In the genomic region with DNA sequence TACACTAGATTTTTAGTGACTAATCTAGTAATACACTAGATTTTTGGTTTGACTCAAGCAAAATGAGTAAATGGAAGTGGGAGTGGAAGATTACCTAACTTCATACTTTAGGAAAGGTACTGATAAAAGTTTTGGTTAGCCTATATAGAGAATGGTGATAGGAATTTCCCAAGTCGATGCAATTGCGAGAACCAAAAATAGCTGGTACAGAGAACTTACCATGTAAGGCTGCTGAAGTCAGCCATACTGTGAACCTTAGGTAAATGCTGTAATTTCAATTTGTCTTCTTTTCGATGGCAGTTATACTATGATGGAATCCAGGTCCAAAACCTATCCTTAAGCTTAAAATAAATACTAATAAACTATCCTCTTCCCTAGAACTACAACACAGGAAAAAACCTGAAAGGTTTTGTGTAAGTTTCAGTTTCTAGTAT, we compare ENCODE assay signal across 1 cellular context.
A peak's percentile ranks its signal among the peaks of the same experiment; 100 is the strongest.
TF ChIP-seq lines count a peak whose summit lies in the region.

No MANE protein-coding gene starts in this region.

TF ChIP-seq in K562, 482 proteins besides CTCF, POLR2A, EP300 and RAD21 (continued from another document):
- TF ChIP-seq NBN (IDR thresholded peaks at IDR 0.05; ENCODE audit: low read depth) (no peak), POLR2H (tag; IDR thresholded peaks at IDR 0.05; ENCODE audit: low read depth) (no peak), ZNF263 (CRISPR knock-in tag; IDR thresholded peaks at IDR 0.05; ENCODE audit: borderline replicate concordance) (no peak), ZNF507 (tag; conservative IDR thresholded peaks at IDR 0.05) (no peak), MAFG (tag; conservative IDR thresholded peaks at IDR 0.05) (no peak), ZNF584 (CRISPR knock-in tag; IDR thresholded peaks at IDR 0.05; ENCODE audit: low read depth) (0 out of 2 replicates have a peak, but pooled peaks have one; percentile 12), ZFP1 (CRISPR knock-in tag; IDR thresholded peaks at IDR 0.05) (no peak), BMI1 (IDR thresholded peaks at IDR 0.05; ENCODE audit: low read length) (no peak), IRF2 (CRISPR knock-in tag; IDR thresholded peaks at IDR 0.05) (no peak), TRIM28 (IDR thresholded peaks at IDR 0.05) (no peak), CREB1 (IDR thresholded peaks at IDR 0.05) (no peak), CREB1 (CRISPR knock-in tag; IDR thresholded peaks at IDR 0.05) (no peak), FUS (optimal IDR thresholded peaks at IDR 0.05; ENCODE audit: low read depth, low read length) (peak; percentile 77), NFIX (CRISPR knock-in tag; IDR thresholded peaks at IDR 0.05; ENCODE audit: low read depth) (no peak), ZNF347 (CRISPR knock-in tag; IDR thresholded peaks at IDR 0.05; ENCODE audit: low read depth) (no peak), RBFOX2 (IDR thresholded peaks at IDR 0.05; ENCODE audit: low read depth, low read length) (0 out of 2 replicates have a peak, but pooled peaks have one; percentile 22), ERF (CRISPR knock-in tag; IDR thresholded peaks at IDR 0.05) (peak; percentile 30; the same call in 1 of the 2 replicates), MLX (CRISPR knock-in tag; conservative IDR thresholded peaks at IDR 0.05) (no peak), MAFK (IDR thresholded peaks at IDR 0.05; ENCODE audit: low read length) (no peak), ZNF695 (CRISPR knock-in tag; IDR thresholded peaks at IDR 0.05) (no peak; the same call in 1 of the 2 replicates), ETV6 (IDR thresholded peaks at IDR 0.05; ENCODE audit: borderline replicate concordance in 1 of 2, low read depth in 2 of 2, low read length in 1 of 2) (no peak), ETV6 (CRISPR knock-in tag; IDR thresholded peaks at IDR 0.05; ENCODE audit: borderline replicate concordance) (no peak), BACH1 (tag; IDR thresholded peaks at IDR 0.05) (peak; percentile 19; the same call in 1 of the 2 replicates), ZC3H4 (CRISPR knock-in tag; IDR thresholded peaks at IDR 0.05; ENCODE audit: borderline replicate concordance) (no peak), RB1 (IDR thresholded peaks at IDR 0.05; ENCODE audit: low read depth) (no peak), ETV5 (CRISPR knock-in tag; IDR thresholded peaks at IDR 0.05; ENCODE audit: low read depth) (no peak), KDM5B (IDR thresholded peaks at IDR 0.05; ENCODE audit: insufficient replicate concordance, low read depth, low read length) (peak; percentile 35), HMG20B (CRISPR knock-in tag; IDR thresholded peaks at IDR 0.05) (no peak), ZNF780A (CRISPR knock-in tag; IDR thresholded peaks at IDR 0.05) (0 out of 2 replicates have a peak, but pooled peaks have one; percentile 61), LEF1 (IDR thresholded peaks at IDR 0.05) (no peak), SIRT6 (IDR thresholded peaks at IDR 0.05; ENCODE audit: low read depth, low read length) (no peak), NCOA4 (IDR thresholded peaks at IDR 0.05; ENCODE audit: partially characterized antibody) (no peak), FOXM1 (IDR thresholded peaks at IDR 0.05; ENCODE audit: low read depth) (no peak), FOXM1 (CRISPR knock-in tag; IDR thresholded peaks at IDR 0.05; ENCODE audit: low read depth) (no peak), HMG20A (CRISPR knock-in tag; conservative IDR thresholded peaks at IDR 0.05) (no peak), XRCC3 (IDR thresholded peaks at IDR 0.05) (no peak), CBFA2T3 (IDR thresholded peaks at IDR 0.05) (no peak), ZNF316 (IDR thresholded peaks at IDR 0.05) (no peak), ZNF197 (CRISPR knock-in tag; IDR thresholded peaks at IDR 0.05; ENCODE audit: low read depth) (no peak), TSC22D4 (tag; IDR thresholded peaks at IDR 0.05) (no peak), PML (IDR thresholded peaks at IDR 0.05; ENCODE audit: low read length) (peak; percentile 44; the same call in 1 of the 2 replicates), ZNF274 (IDR thresholded peaks at IDR 0.05; ENCODE audit: borderline replicate concordance, low read depth, low read length) (no peak), MYNN (IDR thresholded peaks at IDR 0.05) (no peak; the same call in 1 of the 2 replicates), MYNN (CRISPR knock-in tag; IDR thresholded peaks at IDR 0.05) (no peak), RFX7 (CRISPR knock-in tag; IDR thresholded peaks at IDR 0.05) (no peak; the same call in 1 of the 2 replicates), SRSF7 (optimal IDR thresholded peaks at IDR 0.05; ENCODE audit: low read depth, low read length) (no peak), ESRRA (IDR thresholded peaks at IDR 0.05; ENCODE audit: borderline replicate concordance, low read depth) (no peak), TCFL5 (CRISPR knock-in tag; conservative IDR thresholded peaks at IDR 0.05) (no peak), DNMT1 (IDR thresholded peaks at IDR 0.05) (no peak), NFE2 (IDR thresholded peaks at IDR 0.05; ENCODE audit: low read depth) (no peak), POLR2AphosphoS2 (IDR thresholded peaks at IDR 0.05; ENCODE audit: low read length) (peak; percentile 12; the same call in 1 of the 2 replicates), HNRNPK (IDR thresholded peaks at IDR 0.05; ENCODE audit: low read depth, low read length, poor library complexity, severe bottlenecking) (no peak)
- TF ChIP-seq, protein P1, sequence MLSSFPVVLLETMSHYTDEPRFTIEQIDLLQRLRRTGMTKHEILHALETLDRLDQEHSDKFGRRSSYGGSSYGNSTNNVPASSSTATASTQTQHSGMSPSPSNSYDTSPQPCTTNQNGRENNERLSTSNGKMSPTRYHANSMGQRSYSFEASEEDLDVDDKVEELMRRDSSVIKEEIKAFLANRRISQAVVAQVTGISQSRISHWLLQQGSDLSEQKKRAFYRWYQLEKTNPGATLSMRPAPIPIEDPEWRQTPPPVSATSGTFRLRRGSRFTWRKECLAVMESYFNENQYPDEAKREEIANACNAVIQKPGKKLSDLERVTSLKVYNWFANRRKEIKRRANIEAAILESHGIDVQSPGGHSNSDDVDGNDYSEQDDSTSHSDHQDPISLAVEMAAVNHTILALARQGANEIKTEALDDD (IDR thresholded peaks at IDR 0.05) = peak; percentile 59
- TF ChIP-seq, protein P2, sequence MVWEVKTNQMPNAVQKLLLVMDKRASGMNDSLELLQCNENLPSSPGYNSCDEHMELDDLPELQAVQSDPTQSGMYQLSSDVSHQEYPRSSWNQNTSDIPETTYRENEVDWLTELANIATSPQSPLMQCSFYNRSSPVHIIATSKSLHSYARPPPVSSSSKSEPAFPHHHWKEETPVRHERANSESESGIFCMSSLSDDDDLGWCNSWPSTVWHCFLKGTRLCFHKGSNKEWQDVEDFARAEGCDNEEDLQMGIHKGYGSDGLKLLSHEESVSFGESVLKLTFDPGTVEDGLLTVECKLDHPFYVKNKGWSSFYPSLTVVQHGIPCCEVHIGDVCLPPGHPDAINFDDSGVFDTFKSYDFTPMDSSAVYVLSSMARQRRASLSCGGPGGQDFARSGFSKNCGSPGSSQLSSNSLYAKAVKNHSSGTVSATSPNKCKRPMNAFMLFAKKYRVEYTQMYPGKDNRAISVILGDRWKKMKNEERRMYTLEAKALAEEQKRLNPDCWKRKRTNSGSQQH (CRISPR knock-in tag; IDR thresholded peaks at IDR 0.05) = no peak
- TF ChIP-seq, protein P3, sequence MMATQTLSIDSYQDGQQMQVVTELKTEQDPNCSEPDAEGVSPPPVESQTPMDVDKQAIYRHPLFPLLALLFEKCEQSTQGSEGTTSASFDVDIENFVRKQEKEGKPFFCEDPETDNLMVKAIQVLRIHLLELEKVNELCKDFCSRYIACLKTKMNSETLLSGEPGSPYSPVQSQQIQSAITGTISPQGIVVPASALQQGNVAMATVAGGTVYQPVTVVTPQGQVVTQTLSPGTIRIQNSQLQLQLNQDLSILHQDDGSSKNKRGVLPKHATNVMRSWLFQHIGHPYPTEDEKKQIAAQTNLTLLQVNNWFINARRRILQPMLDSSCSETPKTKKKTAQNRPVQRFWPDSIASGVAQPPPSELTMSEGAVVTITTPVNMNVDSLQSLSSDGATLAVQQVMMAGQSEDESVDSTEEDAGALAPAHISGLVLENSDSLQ (IDR thresholded peaks at IDR 0.05) = no peak
- TF ChIP-seq, protein P4, sequence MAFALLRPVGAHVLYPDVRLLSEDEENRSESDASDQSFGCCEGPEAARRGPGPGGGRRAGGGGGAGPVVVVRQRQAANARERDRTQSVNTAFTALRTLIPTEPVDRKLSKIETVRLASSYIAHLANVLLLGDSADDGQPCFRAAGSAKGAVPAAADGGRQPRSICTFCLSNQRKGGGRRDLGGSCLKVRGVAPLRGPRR (CRISPR knock-in tag; IDR thresholded peaks at IDR 0.05) = no peak
- TF ChIP-seq, protein P5, sequence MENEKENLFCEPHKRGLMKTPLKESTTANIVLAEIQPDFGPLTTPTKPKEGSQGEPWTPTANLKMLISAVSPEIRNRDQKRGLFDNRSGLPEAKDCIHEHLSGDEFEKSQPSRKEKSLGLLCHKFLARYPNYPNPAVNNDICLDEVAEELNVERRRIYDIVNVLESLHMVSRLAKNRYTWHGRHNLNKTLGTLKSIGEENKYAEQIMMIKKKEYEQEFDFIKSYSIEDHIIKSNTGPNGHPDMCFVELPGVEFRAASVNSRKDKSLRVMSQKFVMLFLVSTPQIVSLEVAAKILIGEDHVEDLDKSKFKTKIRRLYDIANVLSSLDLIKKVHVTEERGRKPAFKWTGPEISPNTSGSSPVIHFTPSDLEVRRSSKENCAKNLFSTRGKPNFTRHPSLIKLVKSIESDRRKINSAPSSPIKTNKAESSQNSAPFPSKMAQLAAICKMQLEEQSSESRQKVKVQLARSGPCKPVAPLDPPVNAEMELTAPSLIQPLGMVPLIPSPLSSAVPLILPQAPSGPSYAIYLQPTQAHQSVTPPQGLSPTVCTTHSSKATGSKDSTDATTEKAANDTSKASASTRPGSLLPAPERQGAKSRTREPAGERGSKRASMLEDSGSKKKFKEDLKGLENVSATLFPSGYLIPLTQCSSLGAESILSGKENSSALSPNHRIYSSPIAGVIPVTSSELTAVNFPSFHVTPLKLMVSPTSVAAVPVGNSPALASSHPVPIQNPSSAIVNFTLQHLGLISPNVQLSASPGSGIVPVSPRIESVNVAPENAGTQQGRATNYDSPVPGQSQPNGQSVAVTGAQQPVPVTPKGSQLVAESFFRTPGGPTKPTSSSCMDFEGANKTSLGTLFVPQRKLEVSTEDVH (IDR thresholded peaks at IDR 0.05; ENCODE audit: low read depth, partially characterized antibody) = peak; percentile 65
- TF ChIP-seq, protein P6, sequence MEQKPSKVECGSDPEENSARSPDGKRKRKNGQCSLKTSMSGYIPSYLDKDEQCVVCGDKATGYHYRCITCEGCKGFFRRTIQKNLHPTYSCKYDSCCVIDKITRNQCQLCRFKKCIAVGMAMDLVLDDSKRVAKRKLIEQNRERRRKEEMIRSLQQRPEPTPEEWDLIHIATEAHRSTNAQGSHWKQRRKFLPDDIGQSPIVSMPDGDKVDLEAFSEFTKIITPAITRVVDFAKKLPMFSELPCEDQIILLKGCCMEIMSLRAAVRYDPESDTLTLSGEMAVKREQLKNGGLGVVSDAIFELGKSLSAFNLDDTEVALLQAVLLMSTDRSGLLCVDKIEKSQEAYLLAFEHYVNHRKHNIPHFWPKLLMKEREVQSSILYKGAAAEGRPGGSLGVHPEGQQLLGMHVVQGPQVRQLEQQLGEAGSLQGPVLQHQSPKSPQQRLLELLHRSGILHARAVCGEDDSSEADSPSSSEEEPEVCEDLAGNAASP (IDR thresholded peaks at IDR 0.05) = no peak
- TF ChIP-seq, protein P7, sequence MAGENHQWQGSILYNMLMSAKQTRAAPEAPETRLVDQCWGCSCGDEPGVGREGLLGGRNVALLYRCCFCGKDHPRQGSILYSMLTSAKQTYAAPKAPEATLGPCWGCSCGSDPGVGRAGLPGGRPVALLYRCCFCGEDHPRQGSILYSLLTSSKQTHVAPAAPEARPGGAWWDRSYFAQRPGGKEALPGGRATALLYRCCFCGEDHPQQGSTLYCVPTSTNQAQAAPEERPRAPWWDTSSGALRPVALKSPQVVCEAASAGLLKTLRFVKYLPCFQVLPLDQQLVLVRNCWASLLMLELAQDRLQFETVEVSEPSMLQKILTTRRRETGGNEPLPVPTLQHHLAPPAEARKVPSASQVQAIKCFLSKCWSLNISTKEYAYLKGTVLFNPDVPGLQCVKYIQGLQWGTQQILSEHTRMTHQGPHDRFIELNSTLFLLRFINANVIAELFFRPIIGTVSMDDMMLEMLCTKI (IDR thresholded peaks at IDR 0.05; ENCODE audit: partially characterized antibody) = no peak
